Comparison of ENCODE assay signal across 8 cellular contexts in the genomic region with DNA sequence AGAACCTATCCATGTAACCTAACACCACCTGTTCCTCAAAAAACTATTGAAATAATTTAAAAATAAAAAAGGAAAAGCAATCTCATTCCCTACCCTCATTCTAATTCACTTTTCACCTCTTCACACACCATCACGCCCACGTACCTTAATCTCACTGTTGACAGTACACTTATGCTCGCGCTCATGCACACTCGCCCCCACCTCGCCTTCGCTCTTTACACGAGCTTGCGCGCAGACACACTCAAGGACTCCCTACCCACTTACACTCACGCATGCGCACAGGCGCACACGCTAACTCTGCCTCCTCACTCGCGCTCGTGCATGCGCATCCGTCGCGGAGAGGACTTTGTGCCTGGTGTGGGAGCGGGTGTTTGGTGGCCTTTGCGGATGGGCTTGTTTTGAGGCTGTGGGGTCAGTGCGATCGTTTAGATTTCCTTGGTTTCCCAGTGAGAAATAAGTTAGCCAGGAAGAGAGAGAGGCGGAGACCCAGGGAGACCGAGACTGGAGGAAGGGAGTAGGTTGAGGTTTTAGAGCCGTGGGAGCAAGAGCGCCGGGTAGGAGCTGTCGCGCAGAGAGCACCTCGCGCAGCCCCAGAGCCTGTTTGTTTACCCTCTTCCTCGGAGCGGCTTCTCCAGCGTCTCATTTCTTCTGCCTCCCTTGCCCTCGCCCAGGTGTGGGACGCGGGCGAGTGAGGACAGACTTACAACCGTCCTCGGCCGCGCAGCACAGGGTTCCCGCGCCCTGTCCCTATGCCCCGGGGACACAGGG. TPM values are rescaled to one million over a fixed set of nuclear protein-coding genes. Genes with fewer than 3 reads are reported as not detected.
DNase-seq lines count a peak whose midpoint lies in the region; ATAC-seq, FAIRE-seq and TF ChIP-seq lines count a peak whose summit lies in the region.

No MANE protein-coding gene starts in this region.

- H4K20me1 ChIP-seq in fibroblast of lung (ENCODE audit: control insufficient read depth, extremely low read depth, insufficient read depth, low read length): no peaks in the 10 kb centered on the region

- FAIRE-seq in GM19239 (lab: Jason Lieb, UNC): peak; percentile 45

- peaks cover 0 to 3% of the 10 kb centered on the region in 2 donors for H3K36me3 Mint-ChIP-seq in activated T-cell treated with anti-CD3 and anti-CD28 coated beads, Interleukin-2, amount 50 U/mL, for 72 hours (ENCODE audit: insufficient read depth in 2 of 2)
- peaks cover 0 to 4% (median 3%) of the 10 kb centered on the region in 3 donors for H3K36me3 Mint-ChIP-seq in naive thymus-derived CD8-positive, alpha-beta T cell
- peaks cover 0 to 3% of the 10 kb centered on the region in 2 donors for H3K36me3 Mint-ChIP-seq in stimulated activated naive B cell treated with anti-CD40 and anti-IgM and Interleukin-4, amounts not matched to agents 10 μg/mL and 1 μg/mL and 100 μg/mL, for 72 hours

- peak overlapping the region; percentile 57 to 74 (median 69) for H3K4me3 ChIP-seq in fibroblast of lung (replicated peaks in 1 of 4; ENCODE audit: control extremely low read depth in 1 of 4, insufficient read depth in 1 of 4, low read depth in 3 of 4, low read length in 4 of 4)

- DNase-seq in Ammon's horn (ENCODE audit: low spot score) (peak; percentile 89), GM19239 (ENCODE audit: insufficient read length, low spot score) (no peak), NOMO-1 treated with dmso at 0.1 percent for 144 hours (lab: John Stamatoyannopoulos, UW; ENCODE audit: unreplicated experiment) (peak; percentile 68), fibroblast of lung (ENCODE audit: low read depth in 2 of 2) (peak; percentile 62 to 75)
- DNase-seq in activated T-cell treated with anti-CD3 and anti-CD28 coated beads, Interleukin-2, amount 50 U/mL, for 72 hours: peak; percentile 78 to 80
- DNase-seq in naive thymus-derived CD8-positive, alpha-beta T cell: peak; percentile 65 to 92 (median 75)
- peak; percentile 49 for DNase-seq in stimulated activated naive B cell treated with anti-CD40 and anti-IgM and Interleukin-4, amounts not matched to agents 10 μg/mL and 1 μg/mL and 100 μg/mL, for 72 hours

- peak overlapping the region; percentile 1 for H3K27ac Mint-ChIP-seq in activated T-cell treated with anti-CD3 and anti-CD28 coated beads, Interleukin-2, amount 50 U/mL, for 72 hours
- H3K27ac Mint-ChIP-seq in naive thymus-derived CD8-positive, alpha-beta T cell: peak overlapping the region in 9 of 10 donors; percentile 4 to 90 (median 74)
- H3K27ac Mint-ChIP-seq in stimulated activated naive B cell treated with anti-CD40 and anti-IgM and Interleukin-4, amounts not matched to agents 10 μg/mL and 1 μg/mL and 100 μg/mL, for 72 hours: peak overlapping the region; percentile 44

- H3K9me3 ChIP-seq in fibroblast of lung (ENCODE audit: control insufficient read depth, insufficient read depth, low read depth, low read length): no peaks in the 10 kb centered on the region

- H3K9ac ChIP-seq in fibroblast of lung (ENCODE audit: insufficient read depth, low read length): peak overlapping the region; percentile 48

- H3K4me1 ChIP-seq in fibroblast of lung (ENCODE audit: control insufficient read depth, extremely low read depth, insufficient read depth, low read length): peaks cover 6% of the 10 kb centered on the region

- peaks cover 38% of the 10 kb centered on the region for H3K4me1 Mint-ChIP-seq in activated T-cell treated with anti-CD3 and anti-CD28 coated beads, Interleukin-2, amount 50 U/mL, for 72 hours (ENCODE audit: low read depth)
- peaks cover 25 to 41% (median 29%) of the 10 kb centered on the region in 4 donors for H3K4me1 Mint-ChIP-seq in naive thymus-derived CD8-positive, alpha-beta T cell
- H3K4me1 Mint-ChIP-seq in stimulated activated naive B cell treated with anti-CD40 and anti-IgM and Interleukin-4, amounts not matched to agents 10 μg/mL and 1 μg/mL and 100 μg/mL, for 72 hours: peaks cover 21 to 37% of the 10 kb centered on the region in 2 donors

- H3K4me3 Mint-ChIP-seq in activated T-cell treated with anti-CD3 and anti-CD28 coated beads, Interleukin-2, amount 50 U/mL, for 72 hours: peak overlapping the region; percentile 85 to 91
- H3K4me3 Mint-ChIP-seq in naive thymus-derived CD8-positive, alpha-beta T cell: peak overlapping the region; percentile 81 to 96 (median 92)
- H3K4me3 Mint-ChIP-seq in stimulated activated naive B cell treated with anti-CD40 and anti-IgM and Interleukin-4, amounts not matched to agents 10 μg/mL and 1 μg/mL and 100 μg/mL, for 72 hours: peak overlapping the region; percentile 88 to 89

- POLR2A ChIA-PET in naive thymus-derived CD8-positive, alpha-beta T cell (lab: Charles Lee): interaction anchor here (1.3 to 2.2 kb wide), 2 partner anchors 25 to 28 kb away, joined by 6 to 8 read pairs; a partner anchor contains a TSS

- peak; percentile 80 for ATAC-seq in HG03565 (IDR thresholded peaks at IDR 0.05; ENCODE audit: unreplicated experiment)
- ATAC-seq in activated T-cell treated with anti-CD3 and anti-CD28 coated beads, Interleukin-2, amount 50 U/mL, for 72 hours (replicated peaks in 1 of 2): peak; percentile 90 to 92
- peak; percentile 89 to 90 for ATAC-seq in naive thymus-derived CD8-positive, alpha-beta T cell
- peak; percentile 85 to 87 for ATAC-seq in stimulated activated naive B cell treated with anti-CD40 and anti-IgM and Interleukin-4, amounts not matched to agents 10 μg/mL and 1 μg/mL and 100 μg/mL, for 72 hours (replicated peaks)

- H3K4me2 ChIP-seq in fibroblast of lung (ENCODE audit: extremely low read depth, insufficient read depth, low read length): peak overlapping the region; percentile 100

- no peaks in the 10 kb centered on the region for H3K79me2 ChIP-seq in fibroblast of lung (ENCODE audit: control insufficient read depth, insufficient read depth, low read length)

- H3K27me3 ChIP-seq in fibroblast of lung (ENCODE audit: control insufficient read depth, insufficient read depth, low read length): peaks cover 2% of the 10 kb centered on the region

- H3K9me3 Mint-ChIP-seq in activated T-cell treated with anti-CD3 and anti-CD28 coated beads, Interleukin-2, amount 50 U/mL, for 72 hours: no peaks in the 10 kb centered on the region
- H3K9me3 Mint-ChIP-seq in naive thymus-derived CD8-positive, alpha-beta T cell: no peaks in the 10 kb centered on the region
- H3K9me3 Mint-ChIP-seq in stimulated activated naive B cell treated with anti-CD40 and anti-IgM and Interleukin-4, amounts not matched to agents 10 μg/mL and 1 μg/mL and 100 μg/mL, for 72 hours: peaks cover 0 to 6% of the 10 kb centered on the region in 2 donors

- H2AFZ ChIP-seq in fibroblast of lung (ENCODE audit: low read length): peak overlapping the region; percentile 72

- no peak for TF ChIP-seq CTCF in fibroblast of lung (conservative IDR thresholded peaks at IDR 0.05 in 1 of 2, IDR thresholded peaks at IDR 0.05 in 1 of 2; ENCODE audit: low read depth in 1 of 2, low read length in 2 of 2)

- no peaks in the 10 kb centered on the region for H3K36me3 ChIP-seq in fibroblast of lung (ENCODE audit: control insufficient read depth, insufficient read depth, low read length)

- H3K27me3 Mint-ChIP-seq in activated T-cell treated with anti-CD3 and anti-CD28 coated beads, Interleukin-2, amount 50 U/mL, for 72 hours (ENCODE audit: low read depth): peaks cover 80% of the 10 kb centered on the region
- H3K27me3 Mint-ChIP-seq in naive thymus-derived CD8-positive, alpha-beta T cell: peaks cover 43 to 62% (median 49%) of the 10 kb centered on the region in 5 donors
- H3K27me3 Mint-ChIP-seq in stimulated activated naive B cell treated with anti-CD40 and anti-IgM and Interleukin-4, amounts not matched to agents 10 μg/mL and 1 μg/mL and 100 μg/mL, for 72 hours: peaks cover 58 to 81% of the 10 kb centered on the region in 2 donors

- no peak overlapping the region for H3K27ac ChIP-seq in fibroblast of lung (ENCODE audit: insufficient read depth, low read length)

RNA-seq across cellular contexts. Expression of a gene that starts 8.1 kb away (rescaled TPM):
- total RNA-seq in activated T-cell treated with anti-CD3 and anti-CD28 coated beads, Interleukin-2, amount 50 U/mL, for 72 hours: not detected
- total RNA-seq in fibroblast of lung: 0.33 TPM in 1 of 2 replicates, not detected in the other
- polyA plus RNA-seq in fibroblast of lung: 0.05 and 0.15 TPM in 2 replicates
- 0.25 and 0.29 TPM in 2 replicates for polyA plus RNA-seq in fibroblast of lung (2012)
- not detected in 2 replicates for polyA minus RNA-seq in fibroblast of lung (ENCODE audit: low replicate concordance)
- total RNA-seq in naive thymus-derived CD8-positive, alpha-beta T cell: not detected
- polyA plus RNA-seq in naive thymus-derived CD8-positive, alpha-beta T cell: not detected

RNA-seq across cellular contexts. Expression of a gene that starts 27.4 kb away (rescaled TPM):
- 10 to 100 TPM; 22.9 to 31.1 TPM for total RNA-seq in activated T-cell treated with anti-CD3 and anti-CD28 coated beads, Interleukin-2, amount 50 U/mL, for 72 hours
- 48.8 and 52.0 TPM in 2 replicates for total RNA-seq in fibroblast of lung
- 32.1 and 39.4 TPM in 2 replicates for polyA plus RNA-seq in fibroblast of lung
- 22.7 and 29.0 TPM in 2 replicates for polyA plus RNA-seq in fibroblast of lung (2012)
- polyA minus RNA-seq in fibroblast of lung (ENCODE audit: low replicate concordance): 0.82 and 3.2 TPM in 2 replicates
- total RNA-seq in naive thymus-derived CD8-positive, alpha-beta T cell: 10 to 100 TPM; 49.4 to 49.5 TPM
- polyA plus RNA-seq in naive thymus-derived CD8-positive, alpha-beta T cell: 10 to 100 TPM; 51.7 to 70.5 (median 53.7) TPM

Comparison
In these comparisons a context has a peak if more than half of its experiments do, and no peak if none do; other contexts are left out.
1. H3K27ac Mint-ChIP-seq: peak in every context shown above with its lines; median percentile 74 in naive thymus-derived CD8-positive, alpha-beta T cell; 44 in stimulated activated naive B cell treated with anti-CD40 and anti-IgM and Interleukin-4, amounts not matched to agents 10 μg/mL and 1 μg/mL and 100 μg/mL, for 72 hours; 1 in activated T-cell treated with anti-CD3 and anti-CD28 coated beads, Interleukin-2, amount 50 U/mL, for 72 hours.